Comparison of ENCODE assay signal across 10 cellular contexts in genomic region chr12:49675137-49675536, GRCh38. TPM values are rescaled to one million over a fixed set of nuclear protein-coding genes. Genes with fewer than 3 reads are reported as not detected.
DNase-seq lines count a peak whose midpoint lies in the region; ATAC-seq and TF ChIP-seq lines count a peak whose summit lies in the region.
"Had no signal": no experiment of that assay in that cellular context is flagged by ENCODE, and none has a peak within 500 bp of the region (broad histone marks: within the 10 kb centered on the region; RNA-seq: fewer than 3 reads in every experiment).

No MANE protein-coding gene starts in this region.

- no peak overlapping the region for H3K4ac ChIP-seq in neuronal stem cell (ENCODE audit: low read length)

- no peak overlapping the region for H2BK15ac ChIP-seq in neuronal stem cell (ENCODE audit: low read length)

- no peak overlapping the region for H3K14ac ChIP-seq in neuronal stem cell (ENCODE audit: low read length)

- peaks cover 3 to 75% (median 59%) of the 10 kb centered on the region in 4 donors for H3K4me1 ChIP-seq in tibial nerve
- peaks cover 15 to 18% of the 10 kb centered on the region in 2 donors for H3K4me1 ChIP-seq in neuronal stem cell (ENCODE audit: control insufficient read depth in 2 of 2, insufficient read depth in 1 of 2, low read depth in 1 of 2, low read length in 2 of 2)

- no peak overlapping the region for H3K4me2 ChIP-seq in neuronal stem cell (ENCODE audit: insufficient read depth, low read length, poor library complexity, severe bottlenecking)

- no peak for TF ChIP-seq CTCF in activated CD8-positive, alpha-beta T cell treated with anti-CD3 and anti-CD28 coated beads for 36 hours (IDR thresholded peaks at IDR 0.05)
- TF ChIP-seq CTCF in endothelial cell (IDR thresholded peaks at IDR 0.05; ENCODE audit: unreplicated experiment), result no peak
- TF ChIP-seq CTCF in nephron (IDR thresholded peaks at IDR 0.05; ENCODE audit: unreplicated experiment in 3 of 3), result no peak
- TF ChIP-seq CTCF in tibial nerve (IDR thresholded peaks at IDR 0.05), result no peak

- H3K4me1 Mint-ChIP-seq in activated CD8-positive, alpha-beta T cell treated with anti-CD3 and anti-CD28 coated beads for 36 hours (ENCODE audit: low read depth), result peaks cover 71% of the 10 kb centered on the region
- peaks cover 67% of the 10 kb centered on the region for H3K4me1 Mint-ChIP-seq in activated CD8-positive, alpha-beta T cell treated with anti-CD3 and anti-CD28 coated beads, Interleukin-2, amount 10 ng/mL, durations not matched to agents 7 days and 5 days (ENCODE audit: low read depth)
- H3K4me1 Mint-ChIP-seq in endothelial cell (ENCODE audit: unreplicated experiment) (peaks cover 75% of the 10 kb centered on the region), nephron (peaks cover 70% of the 10 kb centered on the region)

- TF ChIP-seq POLR2A in tibial nerve (IDR thresholded peaks at IDR 0.05), result peak in 1 of 2 donors; percentile 27

- H2BK5ac ChIP-seq in neuronal stem cell (ENCODE audit: low read length), result no peak overlapping the region

- H3K36me3 Mint-ChIP-seq in activated CD8-positive, alpha-beta T cell treated with anti-CD3 and anti-CD28 coated beads for 36 hours (ENCODE audit: low read depth), result no peaks in the 10 kb centered on the region
- peaks cover 4% of the 10 kb centered on the region for H3K36me3 Mint-ChIP-seq in activated CD8-positive, alpha-beta T cell treated with anti-CD3 and anti-CD28 coated beads, Interleukin-2, amount 10 ng/mL, durations not matched to agents 7 days and 5 days (ENCODE audit: low read depth)
- H3K36me3 Mint-ChIP-seq in endothelial cell (ENCODE audit: low read depth, unreplicated experiment) (peaks cover 4% of the 10 kb centered on the region), nephron (ENCODE audit: low read depth) (no peaks in the 10 kb centered on the region)

- no peak overlapping the region for H3K9ac ChIP-seq in neuronal stem cell (ENCODE audit: low read depth, low read length, poor library complexity)

- 45 to 49% methylated on average over 7 of the region's 7 CpGs for WGBS in tibial nerve, 2 donors
- no CpG with 5 or more reads among the region's 7 CpGs for WGBS in neuronal stem cell (ENCODE audit: extremely low coverage in 2 of 2, insufficient read length in 2 of 2, insufficient replicate concordance in 1 of 2), 2 donors

- DNase-seq in activated CD8-positive, alpha-beta T cell treated with anti-CD3 and anti-CD28 coated beads for 36 hours, result peak; percentile 22
- DNase-seq in activated CD8-positive, alpha-beta T cell treated with anti-CD3 and anti-CD28 coated beads, Interleukin-2, amount 10 ng/mL, durations not matched to agents 7 days and 5 days, result no peak
- DNase-seq in endothelial cell (ENCODE audit: low spot score) (no peak), tibial nerve (ENCODE audit: low spot score in 2 of 2) (no peak), neuronal stem cell (ENCODE audit: low spot score) (no peak)
- DNase-seq: effector CD4-positive, alpha-beta T cell; NCI-H2081 had no signal

- CTCF ChIA-PET in activated CD8-positive, alpha-beta T cell treated with anti-CD3 and anti-CD28 coated beads for 36 hours (lab: Charles Lee), result interaction anchor here (1.2 to 7.4 kb wide), 10 partner anchors 8 to 164 kb away, joined by 3 to 80 read pairs (median 5); partner anchors contain the start of gene FMNL3
- CTCF ChIA-PET in activated CD8-positive, alpha-beta T cell treated with anti-CD3 and anti-CD28 coated beads, Interleukin-2, amount 10 ng/mL, durations not matched to agents 7 days and 5 days (lab: Charles Lee), result interaction anchor here (0.9 to 9.6 kb wide), 11 partner anchors 11 to 292 kb away, joined by 3 to 100 read pairs (median 8); partner anchors contain the start of genes FMNL3 and TMBIM6

- H4K91ac ChIP-seq in neuronal stem cell (ENCODE audit: low read depth, low read length, poor library complexity), result no peak overlapping the region

- no peaks in the 10 kb centered on the region for H3K9me3 Mint-ChIP-seq in activated CD8-positive, alpha-beta T cell treated with anti-CD3 and anti-CD28 coated beads for 36 hours
- no peaks in the 10 kb centered on the region for H3K9me3 Mint-ChIP-seq in activated CD8-positive, alpha-beta T cell treated with anti-CD3 and anti-CD28 coated beads, Interleukin-2, amount 10 ng/mL, durations not matched to agents 7 days and 5 days (ENCODE audit: insufficient read depth)
- H3K9me3 Mint-ChIP-seq in endothelial cell (ENCODE audit: unreplicated experiment) (no peaks in the 10 kb centered on the region), nephron (no peaks in the 10 kb centered on the region)

- no peak overlapping the region for H3K18ac ChIP-seq in neuronal stem cell (ENCODE audit: low read length)

- H3K79me1 ChIP-seq in neuronal stem cell (ENCODE audit: low read depth, low read length), result no peaks in the 10 kb centered on the region

- peak overlapping the region; percentile 89 to 98 (median 97) for H3K27ac ChIP-seq in tibial nerve
- no peak overlapping the region for H3K27ac ChIP-seq in neuronal stem cell (replicated peaks; ENCODE audit: low read length)

- no peak for ATAC-seq in activated CD8-positive, alpha-beta T cell treated with anti-CD3 and anti-CD28 coated beads for 36 hours
- no peak for ATAC-seq in activated CD8-positive, alpha-beta T cell treated with anti-CD3 and anti-CD28 coated beads, Interleukin-2, amount 10 ng/mL, durations not matched to agents 7 days and 5 days
- ATAC-seq in HG03025 (IDR thresholded peaks at IDR 0.05; ENCODE audit: low FRiP score, unreplicated experiment) (no peak), HG02870 (IDR thresholded peaks at IDR 0.05; ENCODE audit: unreplicated experiment) (no peak)

- no peak overlapping the region for H2AFZ ChIP-seq in neuronal stem cell (ENCODE audit: low read length)

- no peaks in the 10 kb centered on the region for H3K27me3 Mint-ChIP-seq in activated CD8-positive, alpha-beta T cell treated with anti-CD3 and anti-CD28 coated beads for 36 hours
- no peaks in the 10 kb centered on the region for H3K27me3 Mint-ChIP-seq in activated CD8-positive, alpha-beta T cell treated with anti-CD3 and anti-CD28 coated beads, Interleukin-2, amount 10 ng/mL, durations not matched to agents 7 days and 5 days (ENCODE audit: low read depth)
- H3K27me3 Mint-ChIP-seq in endothelial cell (ENCODE audit: unreplicated experiment), result peaks cover 12% of the 10 kb centered on the region
- no peaks in the 10 kb centered on the region for H3K27me3 Mint-ChIP-seq in nephron (ENCODE audit: low read depth)

- POLR2A ChIA-PET in activated CD8-positive, alpha-beta T cell treated with anti-CD3 and anti-CD28 coated beads for 36 hours (lab: Charles Lee), result interaction anchor here (1.1 to 2.1 kb wide), 4 partner anchors 18 to 31 kb away, joined by 3 to 7 read pairs (median 5); no protein-coding TSS in a partner anchor
- POLR2A ChIA-PET in activated CD8-positive, alpha-beta T cell treated with anti-CD3 and anti-CD28 coated beads, Interleukin-2, amount 10 ng/mL, durations not matched to agents 7 days and 5 days (lab: Charles Lee), result interaction anchor here (1.1 to 1.2 kb wide), 2 partner anchors 12 to 28 kb away, joined by 3 to 4 read pairs; no protein-coding TSS in a partner anchor

- no peaks in the 10 kb centered on the region for H3K9me3 ChIP-seq in tibial nerve
- no peaks in the 10 kb centered on the region for H3K9me3 ChIP-seq in neuronal stem cell (replicated peaks in 1 of 2; ENCODE audit: control insufficient read depth in 2 of 2, insufficient read depth in 1 of 2, low read depth in 1 of 2, low read length in 2 of 2)

- H3K27ac Mint-ChIP-seq in activated CD8-positive, alpha-beta T cell treated with anti-CD3 and anti-CD28 coated beads for 36 hours, result peak overlapping the region; percentile 97
- no peak overlapping the region for H3K27ac Mint-ChIP-seq in activated CD8-positive, alpha-beta T cell treated with anti-CD3 and anti-CD28 coated beads, Interleukin-2, amount 10 ng/mL, durations not matched to agents 7 days and 5 days
- H3K27ac Mint-ChIP-seq in endothelial cell (ENCODE audit: unreplicated experiment), result peak overlapping the region; percentile 98
- peak overlapping the region; percentile 98 to 99 (median 99) for H3K27ac Mint-ChIP-seq in nephron

- intact Hi-C loops in activated CD8-positive, alpha-beta T cell treated with anti-CD3 and anti-CD28 coated beads for 36 hours (cut with micrococcal nuclease), result no loop called here

- H3K36me3 ChIP-seq in tibial nerve (no peaks in the 10 kb centered on the region), neuronal stem cell (replicated peaks in 1 of 2; ENCODE audit: control insufficient read depth in 2 of 2, insufficient read depth in 2 of 2, low read length in 2 of 2) (no peaks in the 10 kb centered on the region)

- H2BK12ac ChIP-seq in neuronal stem cell (ENCODE audit: low read length), result no peak overlapping the region

- H3K4me3 ChIP-seq in tibial nerve (no peak overlapping the region), neuronal stem cell (ENCODE audit: low read length in 2 of 2) (no peak overlapping the region)

- no peak overlapping the region for H3K4me3 Mint-ChIP-seq in activated CD8-positive, alpha-beta T cell treated with anti-CD3 and anti-CD28 coated beads for 36 hours
- no peak overlapping the region for H3K4me3 Mint-ChIP-seq in activated CD8-positive, alpha-beta T cell treated with anti-CD3 and anti-CD28 coated beads, Interleukin-2, amount 10 ng/mL, durations not matched to agents 7 days and 5 days
- peak overlapping the region; percentile 68 for H3K4me3 Mint-ChIP-seq in endothelial cell (ENCODE audit: unreplicated experiment)
- peak overlapping the region; percentile 4 to 34 (median 8) for H3K4me3 Mint-ChIP-seq in nephron

- no peak overlapping the region for H2AK5ac ChIP-seq in neuronal stem cell (ENCODE audit: low read depth, low read length)

- no peak overlapping the region for H4K8ac ChIP-seq in neuronal stem cell (ENCODE audit: low read depth, low read length)

- TF ChIP-seq EP300 in tibial nerve (IDR thresholded peaks at IDR 0.05), result peak in 1 of 2 donors; percentile 68

- H3K23ac ChIP-seq in neuronal stem cell (ENCODE audit: low read depth, low read length, poor library complexity), result no peak overlapping the region

- H3K27me3 ChIP-seq in tibial nerve, result no peaks in the 10 kb centered on the region
- no peaks in the 10 kb centered on the region for H3K27me3 ChIP-seq in neuronal stem cell (ENCODE audit: control insufficient read depth in 3 of 3, insufficient read depth in 3 of 3, low read depth in 1 of 3, low read length in 3 of 3)

- H2BK120ac ChIP-seq in neuronal stem cell (ENCODE audit: low read depth, low read length), result no peak overlapping the region

RNA-seq across cellular contexts. Expression of gene FMNL3, which starts 32.1 kb away (rescaled TPM):
- total RNA-seq in activated CD8-positive, alpha-beta T cell treated with anti-CD3 and anti-CD28 coated beads for 36 hours, result 10 to 100 TPM; 22.8 to 23.5 TPM
- 10 to 100 TPM; 53.5 to 54.5 TPM for total RNA-seq in activated CD8-positive, alpha-beta T cell treated with anti-CD3 and anti-CD28 coated beads, Interleukin-2, amount 10 ng/mL, durations not matched to agents 7 days and 5 days
- 194 TPM for total RNA-seq in endothelial cell (ENCODE audit: unreplicated experiment)
- total RNA-seq in tibial nerve, result 10 to 100 TPM; 48.3 to 64.2 (median 58.9) TPM
- polyA plus RNA-seq in neuronal stem cell (2013, experiment 1 of 2), result 8.2 TPM
- polyA plus RNA-seq in neuronal stem cell (2013, experiment 2 of 2), result 8.1 TPM

RNA-seq across cellular contexts. Expression of gene PRPF40B, which starts 51.8 kb away (rescaled TPM):
- 1 to 10 TPM; 4.9 to 5.6 TPM for total RNA-seq in activated CD8-positive, alpha-beta T cell treated with anti-CD3 and anti-CD28 coated beads for 36 hours
- 10 to 100 TPM; 14.4 to 14.6 TPM for total RNA-seq in activated CD8-positive, alpha-beta T cell treated with anti-CD3 and anti-CD28 coated beads, Interleukin-2, amount 10 ng/mL, durations not matched to agents 7 days and 5 days
- total RNA-seq in endothelial cell (ENCODE audit: unreplicated experiment) (9.2 TPM), tibial nerve (10 to 100 TPM; 18.1 to 36.0 (median 21.4) TPM)
- polyA plus RNA-seq in neuronal stem cell (2013, experiment 1 of 2), result 20.1 TPM
- 20.2 TPM for polyA plus RNA-seq in neuronal stem cell (2013, experiment 2 of 2)

Comparison
In these comparisons a context has a peak if more than half of its experiments do, and no peak if none do; other contexts are left out.
1. H3K4me3 Mint-ChIP-seq: peak in endothelial cell (single experiment) and nephron (3 of 3); none in activated CD8-positive, alpha-beta T cell treated with anti-CD3 and anti-CD28 coated beads for 36 hours (single experiment) and activated CD8-positive, alpha-beta T cell treated with anti-CD3 and anti-CD28 coated beads, Interleukin-2, amount 10 ng/mL, durations not matched to agents 7 days and 5 days (single experiment).